Comparison of ENCODE assay signal across 8 cellular contexts in genomic region chr5:136080483-136081180, GRCh38. TPM values are rescaled to one million over a fixed set of nuclear protein-coding genes. Genes with fewer than 3 reads are reported as not detected.
A peak's percentile ranks its signal among the peaks of the same experiment; 100 is the strongest.
DNase-seq lines count a peak whose midpoint lies in the region; ATAC-seq and TF ChIP-seq lines count a peak whose summit lies in the region.

No MANE protein-coding gene starts in this region.

- no peaks in the 10 kb centered on the region for H3K9me3 ChIP-seq in adipocyte (ENCODE audit: control insufficient read depth, low read length)
- H3K9me3 ChIP-seq in sigmoid colon: no peaks in the 10 kb centered on the region

- H3K27ac ChIP-seq in sigmoid colon: peak overlapping the region; percentile 57 to 83 (median 66)

- TF ChIP-seq EP300 in sigmoid colon (IDR thresholded peaks at IDR 0.05): peak in 1 of 4 donors; percentile 61

- ATAC-seq in GM18858 (IDR thresholded peaks at IDR 0.05; ENCODE audit: unreplicated experiment) (peak; percentile 92), HG02938 (IDR thresholded peaks at IDR 0.05; ENCODE audit: unreplicated experiment) (peak; percentile 84)

- H3K4me1 ChIP-seq in adipocyte (ENCODE audit: control insufficient read depth, insufficient read depth, low read length): peaks cover 12% of the 10 kb centered on the region
- peaks cover 0 to 50% (median 11%) of the 10 kb centered on the region in 4 donors for H3K4me1 ChIP-seq in sigmoid colon

- no peaks in the 10 kb centered on the region for H3K36me3 ChIP-seq in adipocyte (ENCODE audit: control insufficient read depth, insufficient read depth, low read length, severe bottlenecking)
- H3K36me3 ChIP-seq in sigmoid colon: no peaks in the 10 kb centered on the region

- intact Hi-C loops in sigmoid colon (cut with DNase I): loop anchor here (2.0 kb wide), 1 partner anchor 52 kb away; the partner anchor contains the start of gene SMAD5

- no peaks in the 10 kb centered on the region for H3K27me3 ChIP-seq in adipocyte (replicated peaks; ENCODE audit: control insufficient read depth, insufficient read depth, low read length)
- H3K27me3 ChIP-seq in sigmoid colon: no peaks in the 10 kb centered on the region

- TF ChIP-seq POLR2A in sigmoid colon (IDR thresholded peaks at IDR 0.05): peak; percentile 32 to 33

- H3K4me3 ChIP-seq in adipocyte (ENCODE audit: low read length) (peak overlapping the region; percentile 80), sigmoid colon (peak overlapping the region; percentile 24 to 39 (median 34))

- WGBS in sigmoid colon, 2 donors: 44 to 48% methylated on average over 34 of the region's 34 CpGs

- DNase-seq in RKO (ENCODE audit: low spot score) (peak; percentile 85), adipocyte (ENCODE audit: low read depth) (peak; percentile 97), hepatic stellate cell (ENCODE audit: low spot score) (peak; percentile 61), sigmoid colon (peak; percentile 94), NCI-H526 treated with DMSO at 0.1 percent for 48 hours (lab: John Stamatoyannopoulos, UW) (no peak), NCI-H524 (lab: John Stamatoyannopoulos, UW) (no peak)

- no peak for TF ChIP-seq CTCF in sigmoid colon (IDR thresholded peaks at IDR 0.05)

- peak overlapping the region; percentile 79 for H3K9ac ChIP-seq in adipocyte (ENCODE audit: low read length)

RNA-seq across cellular contexts. Expression of gene TGFBI, which starts 51.8 kb away (rescaled TPM):
- 100 to 1,000 TPM in 2 of 4 donors, 10 to 100 TPM in 2; 49.2 to 178 (median 91.6) TPM for total RNA-seq in sigmoid colon
- polyA plus RNA-seq in sigmoid colon: 100 to 1,000 TPM in 1 of 3 donors, 10 to 100 TPM in 2; 48.6 to 106 (median 65.3) TPM

RNA-seq across cellular contexts. Expression of gene SMAD5, which starts 52.0 kb away (rescaled TPM):
- 10 to 100 TPM; 47.6 to 85.0 (median 59.8) TPM for total RNA-seq in sigmoid colon
- 1 to 10 TPM; 4.9 to 9.7 (median 6.6) TPM for polyA plus RNA-seq in sigmoid colon

Comparison
In these comparisons a context has a peak if more than half of its experiments do, and no peak if none do; other contexts are left out.
1. DNase-seq: peak in RKO (single experiment), adipocyte (single experiment), hepatic stellate cell (single experiment) and sigmoid colon (single experiment); none in NCI-H526 treated with DMSO at 0.1 percent for 48 hours (single experiment) and NCI-H524 (0 of 2).